ENCODE assay signal across 8 cellular contexts in the genomic region with DNA sequence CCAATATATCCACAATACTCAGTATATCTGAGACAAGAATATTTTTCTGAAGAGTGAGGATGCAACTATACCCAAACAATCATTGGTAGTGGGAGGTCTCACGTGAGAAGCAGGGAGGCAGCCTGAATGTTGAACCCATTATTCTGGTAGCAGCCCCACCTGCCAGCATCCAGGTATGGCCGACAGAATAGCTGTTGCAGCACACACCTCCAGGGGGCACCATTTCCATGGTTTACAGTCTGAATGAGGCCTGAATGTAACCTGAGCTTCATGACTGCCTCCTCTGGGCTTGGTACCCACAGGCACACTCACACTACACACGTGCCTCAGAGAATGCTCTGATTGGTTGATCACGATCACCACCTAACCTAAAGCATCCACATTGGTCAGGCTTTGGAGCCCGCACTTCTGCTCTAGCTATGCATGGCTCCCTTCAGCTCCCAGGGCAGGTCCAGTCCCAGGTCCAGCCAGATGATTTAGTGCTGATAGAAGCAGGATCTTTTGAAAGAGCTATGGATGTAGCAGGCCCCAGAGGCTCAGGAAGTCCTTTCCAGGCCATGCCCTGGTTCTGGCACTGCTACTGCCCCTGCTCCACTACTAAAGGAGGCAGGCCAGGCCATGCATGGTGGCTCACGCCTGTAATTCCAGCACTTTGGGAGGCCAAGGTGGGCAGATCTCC. TPM values are rescaled to one million over a fixed set of nuclear protein-coding genes. Genes with fewer than 3 reads are reported as not detected.
DNase-seq lines count a peak whose midpoint lies in the region; ATAC-seq, FAIRE-seq and TF ChIP-seq lines count a peak whose summit lies in the region.

No MANE protein-coding gene starts in this region.

- H4K20me1 ChIP-seq in GM23338 (replicated peaks; ENCODE audit: insufficient read depth), result no peaks in the 10 kb centered on the region

- H3K4me3 Mint-ChIP-seq in GM23338, result no peak overlapping the region
- H3K4me3 Mint-ChIP-seq in activated T-cell treated with anti-CD3 and anti-CD28 coated beads, Interleukin-2, amount 50 U/mL, for 4 hours, result no peak overlapping the region

- H3F3A ChIP-seq in GM23338 (replicated peaks; ENCODE audit: low read depth), result no peaks in the 10 kb centered on the region

- FAIRE-seq in G401.6 (lab: Jason Lieb, UNC), result peak; percentile 97

- no peak for TF ChIP-seq EP300 in ovary (IDR thresholded peaks at IDR 0.05)

- TF ChIP-seq CTCF in GM23338 (conservative IDR thresholded peaks at IDR 0.05; ENCODE audit: low read depth in 2 of 2) (peak; percentile 86 to 96), LNCaP clone FGC (IDR thresholded peaks at IDR 0.05; ENCODE audit: control insufficient read depth, extremely low read depth, insufficient read depth) (peak; percentile 85), Peyer's patch (IDR thresholded peaks at IDR 0.05) (peak; percentile 52 to 87 (median 74)), fibroblast of villous mesenchyme (IDR thresholded peaks at IDR 0.05; ENCODE audit: insufficient read depth, low read depth, low read length) (peak; percentile 77), ovary (IDR thresholded peaks at IDR 0.05) (peak in 2 of 3 donors; percentile 22 to 37), upper lobe of right lung (IDR thresholded peaks at IDR 0.05) (peak; percentile 62)

- no peak for TF ChIP-seq POLR2A in Peyer's patch (IDR thresholded peaks at IDR 0.05)
- TF ChIP-seq POLR2A in ovary (IDR thresholded peaks at IDR 0.05), result no peak

- H3K79me2 ChIP-seq in GM23338 (replicated peaks; ENCODE audit: insufficient read depth), result no peaks in the 10 kb centered on the region

- H3K27me3 Mint-ChIP-seq in GM23338 (ENCODE audit: insufficient read depth, low read depth, poor library complexity), result peaks cover 35% of the 10 kb centered on the region
- H3K27me3 Mint-ChIP-seq in activated T-cell treated with anti-CD3 and anti-CD28 coated beads, Interleukin-2, amount 50 U/mL, for 4 hours (ENCODE audit: low read depth), result no peaks in the 10 kb centered on the region

- H3K4me2 ChIP-seq in GM23338, result no peak overlapping the region

- no peak overlapping the region for H2AFZ ChIP-seq in GM23338

- intact Hi-C loops in ovary (cut with DNase I), result no loop called here
- intact Hi-C loops in upper lobe of right lung (cut with DNase I), result no loop called here

- H3K36me3 Mint-ChIP-seq in GM23338 (ENCODE audit: low read depth), result no peaks in the 10 kb centered on the region
- H3K36me3 Mint-ChIP-seq in activated T-cell treated with anti-CD3 and anti-CD28 coated beads, Interleukin-2, amount 50 U/mL, for 4 hours (ENCODE audit: insufficient read depth), result no peaks in the 10 kb centered on the region

- 34 to 48% (median 43%) methylated on average over 6 of the region's 6 CpGs for WGBS in ovary, 3 donors

- H3K27me3 ChIP-seq in GM23338 (ENCODE audit: insufficient read depth) (peaks cover 35% of the 10 kb centered on the region), Peyer's patch (peaks cover 0 to 5% of the 10 kb centered on the region in 2 donors), ovary (no peaks in the 10 kb centered on the region), upper lobe of right lung (no peaks in the 10 kb centered on the region)

- no peaks in the 10 kb centered on the region for H3K9me3 Mint-ChIP-seq in GM23338
- no peaks in the 10 kb centered on the region for H3K9me3 Mint-ChIP-seq in activated T-cell treated with anti-CD3 and anti-CD28 coated beads, Interleukin-2, amount 50 U/mL, for 4 hours

- peak; percentile 99 for DNase-seq in GM23338 (ENCODE audit: low spot score)
- DNase-seq in LNCaP clone FGC (ENCODE audit: low read depth), result peak; percentile 92
- peak; percentile 68 to 88 (median 79) for DNase-seq in Peyer's patch
- peak; percentile 84 for DNase-seq in activated T-cell treated with anti-CD3 and anti-CD28 coated beads, Interleukin-2, amount 50 U/mL, for 4 hours
- DNase-seq in fibroblast of villous mesenchyme (ENCODE audit: low read depth), result peak; percentile 92
- DNase-seq in ovary, result peak in 4 of 5 donors; percentile 30 to 63 (median 48)
- DNase-seq in upper lobe of right lung, result peak; percentile 82

- H3K4me1 ChIP-seq in GM23338 (ENCODE audit: insufficient read depth) (peaks cover 4% of the 10 kb centered on the region; the same call in 1 of the 2 replicates), Peyer's patch (peaks cover 0 to 18% (median 14%) of the 10 kb centered on the region in 4 donors), ovary (ENCODE audit: insufficient read depth) (peaks cover 6% of the 10 kb centered on the region), upper lobe of right lung (peaks cover 5% of the 10 kb centered on the region)

- no peaks in the 10 kb centered on the region for H3K9me2 ChIP-seq in GM23338 (ENCODE audit: insufficient read depth)

- H3K4me1 Mint-ChIP-seq in GM23338, result no peaks in the 10 kb centered on the region; the same call in 1 of the 3 replicates
- H3K4me1 Mint-ChIP-seq in activated T-cell treated with anti-CD3 and anti-CD28 coated beads, Interleukin-2, amount 50 U/mL, for 4 hours (ENCODE audit: low read depth), result peaks cover 3% of the 10 kb centered on the region

- H3K27ac ChIP-seq in GM23338 (ENCODE audit: low read depth) (no peak overlapping the region), Peyer's patch (no peak overlapping the region), ovary (no peak overlapping the region), upper lobe of right lung (no peak overlapping the region)

- H3K4me3 ChIP-seq in GM23338, result no peak overlapping the region
- H3K4me3 ChIP-seq in LNCaP clone FGC (ENCODE audit: low read depth, low read length), result no peak overlapping the region
- H3K4me3 ChIP-seq in Peyer's patch, result no peak overlapping the region
- H3K4me3 ChIP-seq in fibroblast of villous mesenchyme (ENCODE audit: low read depth, low read length), result no peak overlapping the region
- H3K4me3 ChIP-seq in ovary, result no peak overlapping the region
- no peak overlapping the region for H3K4me3 ChIP-seq in upper lobe of right lung

- no peak overlapping the region for H3K27ac Mint-ChIP-seq in GM23338

- ATAC-seq in GM23338, result peak; percentile 92
- ATAC-seq in activated T-cell treated with anti-CD3 and anti-CD28 coated beads, Interleukin-2, amount 50 U/mL, for 4 hours, result peak; percentile 93 to 94
- peak; percentile 92 for ATAC-seq in upper lobe of right lung

- H3K9me3 ChIP-seq in Peyer's patch (no peaks in the 10 kb centered on the region), ovary (no peaks in the 10 kb centered on the region), upper lobe of right lung (no peaks in the 10 kb centered on the region)

- H3K36me3 ChIP-seq in GM23338 (ENCODE audit: insufficient read depth) (no peaks in the 10 kb centered on the region), Peyer's patch (no peaks in the 10 kb centered on the region), ovary (no peaks in the 10 kb centered on the region), upper lobe of right lung (no peaks in the 10 kb centered on the region)

RNA-seq across cellular contexts. Expression of a gene that starts 11.0 kb away (rescaled TPM):
- 26.9 and 27.8 TPM in 2 replicates for total RNA-seq in GM23338 (2014; rRNA removed; shearing (Covaris generic))
- polyA plus RNA-seq in GM23338 (2016; fragmentation: Nextera tagmentation; extraction: Ambion mirVana), result 26.1 and 31.0 TPM in 2 replicates
- total RNA-seq in Peyer's patch, result 10 to 100 TPM; 14.0 to 30.5 (median 26.6) TPM
- 100 to 1,000 TPM; 128 to 132 (median 129) TPM for total RNA-seq in activated T-cell treated with anti-CD3 and anti-CD28 coated beads, Interleukin-2, amount 50 U/mL, for 4 hours
- total RNA-seq in fibroblast of villous mesenchyme, result 71.8 and 91.5 TPM in 2 replicates
- total RNA-seq in ovary, result 10 to 100 TPM; 39.9 to 58.3 (median 48.9) TPM
- 10 to 100 TPM; 19.2 to 23.8 TPM for polyA plus RNA-seq in ovary
- total RNA-seq in upper lobe of right lung, result 63.0 TPM

RNA-seq across cellular contexts. Expression of a gene that starts 29.6 kb away (rescaled TPM):
- total RNA-seq in GM23338 (2014; rRNA removed; shearing (Covaris generic)), result 0.10 and 0.39 TPM in 2 replicates
- 0.16 and 0.42 TPM in 2 replicates for polyA plus RNA-seq in GM23338 (2016; fragmentation: Nextera tagmentation; extraction: Ambion mirVana)
- 10 to 100 TPM; 13.7 to 26.5 (median 17.9) TPM for total RNA-seq in Peyer's patch
- total RNA-seq in activated T-cell treated with anti-CD3 and anti-CD28 coated beads, Interleukin-2, amount 50 U/mL, for 4 hours, result 10 to 100 TPM in 1 of 3 donors, 1 to 10 TPM in 2; 6.2 to 10.7 (median 6.6) TPM
- total RNA-seq in fibroblast of villous mesenchyme, result 1.9 and 4.3 TPM in 2 replicates
- 10 to 100 TPM in 5 of 7 donors, 1 to 10 TPM in 2; 6.7 to 67.1 (median 15.5) TPM for total RNA-seq in ovary
- 1 to 10 TPM; 6.0 to 9.7 TPM for polyA plus RNA-seq in ovary
- total RNA-seq in upper lobe of right lung, result 13.3 TPM

RNA-seq across cellular contexts. Expression of a gene that starts 56.9 kb away (rescaled TPM):
- total RNA-seq in GM23338 (2014; rRNA removed; shearing (Covaris generic)), result 0.66 and 1.0 TPM in 2 replicates
- polyA plus RNA-seq in GM23338 (2016; fragmentation: Nextera tagmentation; extraction: Ambion mirVana), result 0.55 and 0.92 TPM in 2 replicates
- 100 to 1,000 TPM in 3 of 4 donors, 10 to 100 TPM in 1; 28.9 to 227 (median 161) TPM for total RNA-seq in Peyer's patch
- total RNA-seq in activated T-cell treated with anti-CD3 and anti-CD28 coated beads, Interleukin-2, amount 50 U/mL, for 4 hours, result under 1 TPM in 2 of 3 donors, not detected in 1; 0.10 to 0.30 TPM
- 0.32 TPM in 1 of 2 replicates, not detected in the other for total RNA-seq in fibroblast of villous mesenchyme
- 1 to 10 TPM in 5 of 7 donors, under 1 TPM in 2; 0.45 to 2.3 (median 1.4) TPM for total RNA-seq in ovary
- polyA plus RNA-seq in ovary, result under 1 TPM; 0.73 to 0.91 TPM
- total RNA-seq in upper lobe of right lung, result 3.4 TPM

Comparison
In these comparisons a context has a peak if more than half of its experiments do, and no peak if none do; other contexts are left out.
1. DNase-seq: peak in every context shown above with its lines; median percentile 99 in GM23338; 92 in LNCaP clone FGC; 92 in fibroblast of villous mesenchyme; 84 in activated T-cell treated with anti-CD3 and anti-CD28 coated beads, Interleukin-2, amount 50 U/mL, for 4 hours; 82 in upper lobe of right lung; 79 in Peyer's patch; 48 in ovary.
2. CTCF ChIP-seq: peak in every context shown above with its lines; median percentile 91 in GM23338; 85 in LNCaP clone FGC; 77 in fibroblast of villous mesenchyme; 74 in Peyer's patch; 62 in upper lobe of right lung; 30 in ovary.